1 cellular context compared by ENCODE assay signal in the genomic region with DNA sequence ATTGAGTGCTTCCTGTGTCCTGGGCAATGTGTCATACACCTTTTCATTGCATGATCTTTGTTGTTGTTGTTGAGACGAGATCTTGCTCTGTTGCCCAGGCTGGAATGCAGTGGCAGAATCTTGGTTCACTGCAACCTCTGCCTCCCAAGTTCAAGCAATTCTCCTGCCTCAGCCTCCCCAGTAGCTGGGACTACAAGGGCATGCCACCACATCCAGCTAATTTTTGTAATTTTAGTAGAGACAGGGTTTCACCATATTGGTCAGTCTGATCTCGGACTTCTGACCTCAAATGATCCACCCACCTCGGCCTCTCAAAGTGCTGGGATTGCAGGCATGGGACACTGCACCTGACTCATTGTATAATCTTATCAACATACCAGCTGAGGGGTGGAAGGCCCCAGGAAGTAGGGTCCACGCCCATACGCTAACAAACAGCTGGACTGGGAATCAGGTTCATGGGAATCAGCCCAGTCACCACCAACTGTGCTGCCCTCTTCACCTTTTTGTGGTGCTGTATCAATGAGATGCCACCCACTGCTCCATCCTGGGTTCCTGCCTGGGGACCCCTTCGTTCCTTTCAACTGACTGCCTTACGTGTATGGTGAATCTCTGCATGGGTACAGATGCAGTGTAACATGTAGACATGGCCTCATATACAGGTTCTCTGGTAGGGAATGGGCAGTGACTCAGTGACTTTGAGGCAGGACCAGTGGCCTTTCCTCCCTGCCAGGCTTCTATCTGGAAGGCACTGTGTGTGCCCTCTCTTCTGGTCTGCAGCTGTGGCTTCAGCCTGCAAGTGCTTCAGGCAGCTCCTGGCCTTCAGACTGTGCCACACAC.
TF ChIP-seq lines count a peak whose summit lies in the region.

No MANE protein-coding gene starts in this region.

TF ChIP-seq in WTC11, 78 proteins besides CTCF, POLR2A, EP300 and RAD21 (continued from another document):
- TF ChIP-seq ZNF532 (CRISPR knock-in tag; IDR thresholded peaks at IDR 0.05; ENCODE audit: borderline replicate concordance), result no peak
- TF ChIP-seq ZNF396 (CRISPR knock-in tag; IDR thresholded peaks at IDR 0.05; ENCODE audit: borderline replicate concordance), result no peak
- TF ChIP-seq GABPB1 (CRISPR knock-in tag; IDR thresholded peaks at IDR 0.05), result peak; percentile 51; the same call in 1 of the 2 replicates
